Comparison of ENCODE assay signal across 10 cellular contexts in the genomic region with DNA sequence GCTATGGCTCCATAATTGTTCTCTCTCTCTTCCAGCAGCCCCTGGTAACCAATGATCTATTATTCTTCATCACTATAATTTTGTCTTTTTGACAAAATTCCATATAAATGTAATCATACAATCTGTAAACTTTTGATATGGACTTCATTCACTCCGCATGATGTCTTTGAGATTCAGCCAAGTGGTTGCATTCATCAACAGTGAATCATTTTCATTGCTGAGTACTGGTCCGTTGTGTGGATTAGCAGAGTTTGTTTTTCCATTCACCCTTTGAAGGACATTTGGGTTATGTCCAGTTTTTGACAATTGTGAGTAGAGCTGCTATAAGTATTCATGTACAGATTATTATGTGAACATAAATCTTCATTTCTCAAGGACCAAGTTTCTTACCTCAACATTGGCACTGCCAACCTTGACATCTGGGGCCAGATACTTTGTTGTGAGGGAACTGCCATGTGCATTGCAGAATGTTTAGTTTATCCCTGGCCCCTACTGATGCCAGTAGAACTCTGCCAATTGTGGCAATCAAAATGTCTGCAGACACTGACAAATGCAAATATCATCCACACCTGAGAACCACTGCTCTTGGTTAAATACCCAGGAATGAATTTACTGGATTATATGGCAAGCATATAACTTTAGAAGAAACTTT. TPM values are rescaled to one million over a fixed set of nuclear protein-coding genes. Genes with fewer than 3 reads are reported as not detected.
DNase-seq lines count a peak whose midpoint lies in the region; ATAC-seq and TF ChIP-seq lines count a peak whose summit lies in the region.
"Had no signal": no experiment of that assay in that cellular context is flagged by ENCODE, and none has a peak within 500 bp of the region (broad histone marks: within the 10 kb centered on the region; RNA-seq: fewer than 3 reads in every experiment).

No MANE protein-coding gene starts in this region.

- TF ChIP-seq POLR2A in stomach (IDR thresholded peaks at IDR 0.05): no peak

- TF ChIP-seq EP300 in stomach (IDR thresholded peaks at IDR 0.05): no peak

- peak; percentile 79 for ATAC-seq in SK-N-SH treated with all-trans-retinoic acid at 6 μM for 48 hours
- ATAC-seq in stimulated activated naive B cell treated with anti-CD40 and anti-IgM and Interleukin-4, amounts not matched to agents 10 μg/mL and 1 μg/mL and 100 μg/mL, for 72 hours (replicated peaks): no peak

- intact Hi-C loops in stomach (cut with DNase I; ENCODE audit: low total_unique reads): no loop called here
- intact Hi-C loops in activated T-helper 2 cell treated with anti-CD3 and anti-CD28 coated beads, Interferon-gamma antibody, Interleukin-2, Interleukin-4, amounts not matched to agents 10 μg/mL and 5 μg/mL and 100 μg/mL, durations not matched to agents 14 hours and 24 hours and 36 hours (cut with micrococcal nuclease): no loop called here

- no peak for TF ChIP-seq CTCF in HFF-Myc (IDR thresholded peaks at IDR 0.05; ENCODE audit: low read depth, low read length, missing control alignments)
- no peak for TF ChIP-seq CTCF in foreskin fibroblast (IDR thresholded peaks at IDR 0.05; ENCODE audit: low read depth, low read length)
- no peak for TF ChIP-seq CTCF in stomach (IDR thresholded peaks at IDR 0.05)

- peaks cover under 1 to 2% of the 10 kb centered on the region in 2 donors for H3K27me3 Mint-ChIP-seq in stimulated activated naive B cell treated with anti-CD40 and anti-IgM and Interleukin-4, amounts not matched to agents 10 μg/mL and 1 μg/mL and 100 μg/mL, for 72 hours
- peaks cover 44% of the 10 kb centered on the region for H3K27me3 Mint-ChIP-seq in activated T-helper 2 cell treated with anti-CD3 and anti-CD28 coated beads, Interferon-gamma antibody, Interleukin-2, Interleukin-4, amounts not matched to agents 10 μg/mL and 5 μg/mL and 100 μg/mL, durations not matched to agents 14 hours and 24 hours and 36 hours (ENCODE audit: low read depth)

- H3K27ac ChIP-seq in stomach: peak overlapping the region in 3 of 5 donors; percentile 26 to 35 (median 34)

- no peak overlapping the region for H3K4me3 ChIP-seq in HFF-Myc (replicated peaks; ENCODE audit: low read depth, low read length)
- no peak overlapping the region for H3K4me3 ChIP-seq in foreskin fibroblast (ENCODE audit: low read depth in 1 of 2, low read length in 2 of 2)
- no peak overlapping the region for H3K4me3 ChIP-seq in stomach

- H3K9me3 ChIP-seq in stomach: peaks cover 0 to 15% (median 9%) of the 10 kb centered on the region in 4 donors

- peaks cover 9 to 12% of the 10 kb centered on the region in 2 donors for H3K9me3 Mint-ChIP-seq in stimulated activated naive B cell treated with anti-CD40 and anti-IgM and Interleukin-4, amounts not matched to agents 10 μg/mL and 1 μg/mL and 100 μg/mL, for 72 hours
- peaks cover 27% of the 10 kb centered on the region for H3K9me3 Mint-ChIP-seq in activated T-helper 2 cell treated with anti-CD3 and anti-CD28 coated beads, Interferon-gamma antibody, Interleukin-2, Interleukin-4, amounts not matched to agents 10 μg/mL and 5 μg/mL and 100 μg/mL, durations not matched to agents 14 hours and 24 hours and 36 hours

- H3K36me3 ChIP-seq in stomach: no peaks in the 10 kb centered on the region

- DNase-seq in HFF-Myc (ENCODE audit: extremely low read depth, low read depth) (peak; percentile 10), foreskin fibroblast (peak; percentile 60 to 83), stomach (no peak)
- DNase-seq in stimulated activated naive B cell treated with anti-CD40 and anti-IgM and Interleukin-4, amounts not matched to agents 10 μg/mL and 1 μg/mL and 100 μg/mL, for 72 hours: no peak
- no peak for DNase-seq in activated CD4-positive, CD25-positive, alpha-beta regulatory T cell (lab: John Stamatoyannopoulos, UW)
- DNase-seq in activated T-helper 2 cell treated with anti-CD3 and anti-CD28 coated beads, Interferon-gamma antibody, Interleukin-2, Interleukin-4, amounts not matched to agents 10 μg/mL and 5 μg/mL and 100 μg/mL, durations not matched to agents 14 hours and 24 hours and 36 hours (ENCODE audit: low spot score): no peak
- DNase-seq: activated gamma-delta T cell, naive B cell, T-helper 9 cell had no signal

- H3K4me1 ChIP-seq in stomach: peaks cover 0 to 18% (median 4%) of the 10 kb centered on the region in 4 donors

- H3K4me3 Mint-ChIP-seq in stimulated activated naive B cell treated with anti-CD40 and anti-IgM and Interleukin-4, amounts not matched to agents 10 μg/mL and 1 μg/mL and 100 μg/mL, for 72 hours: no peak overlapping the region
- H3K4me3 Mint-ChIP-seq in activated T-helper 2 cell treated with anti-CD3 and anti-CD28 coated beads, Interferon-gamma antibody, Interleukin-2, Interleukin-4, amounts not matched to agents 10 μg/mL and 5 μg/mL and 100 μg/mL, durations not matched to agents 14 hours and 24 hours and 36 hours (ENCODE audit: low read depth): no peak overlapping the region

- H3K36me3 Mint-ChIP-seq in stimulated activated naive B cell treated with anti-CD40 and anti-IgM and Interleukin-4, amounts not matched to agents 10 μg/mL and 1 μg/mL and 100 μg/mL, for 72 hours: peaks cover 0 to 9% of the 10 kb centered on the region in 2 donors
- H3K36me3 Mint-ChIP-seq in activated T-helper 2 cell treated with anti-CD3 and anti-CD28 coated beads, Interferon-gamma antibody, Interleukin-2, Interleukin-4, amounts not matched to agents 10 μg/mL and 5 μg/mL and 100 μg/mL, durations not matched to agents 14 hours and 24 hours and 36 hours (ENCODE audit: low read depth): no peaks in the 10 kb centered on the region

- no peaks in the 10 kb centered on the region for H3K27me3 ChIP-seq in stomach

- 6 to 34% (median 16%) methylated on average over 2 of the region's 2 CpGs for WGBS in stomach, 5 donors

- H3K4me1 Mint-ChIP-seq in stimulated activated naive B cell treated with anti-CD40 and anti-IgM and Interleukin-4, amounts not matched to agents 10 μg/mL and 1 μg/mL and 100 μg/mL, for 72 hours: peaks cover 16 to 24% of the 10 kb centered on the region in 2 donors
- peaks cover under 1% of the 10 kb centered on the region for H3K4me1 Mint-ChIP-seq in activated T-helper 2 cell treated with anti-CD3 and anti-CD28 coated beads, Interferon-gamma antibody, Interleukin-2, Interleukin-4, amounts not matched to agents 10 μg/mL and 5 μg/mL and 100 μg/mL, durations not matched to agents 14 hours and 24 hours and 36 hours (ENCODE audit: low read depth)

- no peak overlapping the region for H3K27ac Mint-ChIP-seq in stimulated activated naive B cell treated with anti-CD40 and anti-IgM and Interleukin-4, amounts not matched to agents 10 μg/mL and 1 μg/mL and 100 μg/mL, for 72 hours
- H3K27ac Mint-ChIP-seq in activated T-helper 2 cell treated with anti-CD3 and anti-CD28 coated beads, Interferon-gamma antibody, Interleukin-2, Interleukin-4, amounts not matched to agents 10 μg/mL and 5 μg/mL and 100 μg/mL, durations not matched to agents 14 hours and 24 hours and 36 hours: no peak overlapping the region

TF ChIP-seq in SK-N-SH treated with all-trans-retinoic acid at 6 μM for 48 hours, 23 proteins besides CTCF, POLR2A, EP300 and RAD21:
- TF ChIP-seq OSR1 (CRISPR knock-in tag; IDR thresholded peaks at IDR 0.05) (no peak), ISL1 (CRISPR knock-in tag; IDR thresholded peaks at IDR 0.05) (peak; percentile 74)
TF ChIP-seq in SK-N-SH treated with all-trans-retinoic acid at 6 μM for 48 hours: peak in this region for 1.

RNA-seq across cellular contexts. Expression of a gene that starts 48.4 kb away (rescaled TPM):
- 10 to 100 TPM in 3 of 5 donors, 1 to 10 TPM in 1, under 1 TPM in 1; 0.29 to 41.2 (median 16.2) TPM for total RNA-seq in stomach
- 1 to 10 TPM; 4.3 to 4.9 (median 4.6) TPM for polyA plus RNA-seq in stomach
- 214 and 225 TPM in 2 replicates for total RNA-seq in activated T-helper 2 cell treated with anti-CD3 and anti-CD28 coated beads, Interferon-gamma antibody, Interleukin-2, Interleukin-4, amounts not matched to agents 10 μg/mL and 5 μg/mL and 100 μg/mL, durations not matched to agents 14 hours and 24 hours and 36 hours

Comparison
In these comparisons a context has a peak if more than half of its experiments do, and no peak if none do; other contexts are left out.
1. DNase-seq: peak in HFF-Myc (single experiment) and foreskin fibroblast (2 of 2); none in stomach (single experiment), stimulated activated naive B cell treated with anti-CD40 and anti-IgM and Interleukin-4, amounts not matched to agents 10 μg/mL and 1 μg/mL and 100 μg/mL, for 72 hours (single experiment), activated CD4-positive, CD25-positive, alpha-beta regulatory T cell (0 of 4) and activated T-helper 2 cell treated with anti-CD3 and anti-CD28 coated beads, Interferon-gamma antibody, Interleukin-2, Interleukin-4, amounts not matched to agents 10 μg/mL and 5 μg/mL and 100 μg/mL, durations not matched to agents 14 hours and 24 hours and 36 hours (single experiment).